In genomic region chr2:177262137-177262536, GRCh38 we compare ENCODE assay signal across 8 cellular contexts. TPM values are rescaled to one million over a fixed set of nuclear protein-coding genes. Genes with fewer than 3 reads are reported as not detected.
DNase-seq lines count a peak whose midpoint lies in the region; ATAC-seq, FAIRE-seq and TF ChIP-seq lines count a peak whose summit lies in the region.

No MANE protein-coding gene starts in this region.

- H3K27ac Mint-ChIP-seq in HFFc6: peak overlapping the region; percentile 93

- TF ChIP-seq EP300 in A549 (IDR thresholded peaks at IDR 0.05): no peak

- peaks cover 6% of the 10 kb centered on the region; the same call in 1 of the 3 replicates for H3K9me3 ChIP-seq in A549

- peaks cover 40% of the 10 kb centered on the region for H3K36me3 Mint-ChIP-seq in HFFc6 (ENCODE audit: low read depth)

- H3K27ac ChIP-seq in A549: peak overlapping the region; percentile 80 to 100

- peaks cover 2% of the 10 kb centered on the region; the same call in 1 of the 2 replicates for H3K27me3 Mint-ChIP-seq in HFFc6 (ENCODE audit: insufficient read depth)

- FAIRE-seq in A549 (lab: Jason Lieb, UNC) (no peak), H54 (lab: Jason Lieb, UNC) (no peak)

- no peak for TF ChIP-seq CTCF in A549 (IDR thresholded peaks at IDR 0.05)
- TF ChIP-seq CTCF in HFFc6 (IDR thresholded peaks at IDR 0.05): no peak
- TF ChIP-seq CTCF in astrocyte of the cerebellum (IDR thresholded peaks at IDR 0.05; ENCODE audit: low read depth, low read length, missing control alignments): no peak

- in situ Hi-C loops in astrocyte of the cerebellum (cut with HindIII; ENCODE audit: low sequenced_read_pairs): loop anchor here (5.0 kb wide), 1 partner anchor 95 kb away; no protein-coding TSS in a partner anchor

- H3K4me2 ChIP-seq in A549: peak overlapping the region; percentile 88

- no peak for TF ChIP-seq RAD21 in A549 (conservative IDR thresholded peaks at IDR 0.05 in 1 of 2, IDR thresholded peaks at IDR 0.05 in 1 of 2)

- POLR2A ChIA-PET in A549 (lab: Yijun Ruan, JAX): no interaction called here

- H3K4me1 ChIP-seq in A549: peaks cover 28% of the 10 kb centered on the region

- no peak for TF ChIP-seq POLR2A in A549 (IDR thresholded peaks at IDR 0.05; ENCODE audit: low read length)
- TF ChIP-seq POLR2A in H54 (IDR thresholded peaks at IDR 0.05; ENCODE audit: low read depth, low read length): no peak

- ATAC-seq in A549: no peak

- peak overlapping the region; percentile 92 for H3K4me3 ChIP-seq in A549
- peak overlapping the region; percentile 81 for H3K4me3 ChIP-seq in astrocyte of the cerebellum (ENCODE audit: low read depth, low read length)

- 0 out of 2 replicates have a peak, but pooled peaks cover 6% of the 10 kb centered on the region for H3K9me3 Mint-ChIP-seq in HFFc6

- CTCF ChIA-PET in A549 (lab: Yijun Ruan, JAX): interaction anchor here (12.5 kb wide), 1 partner anchor 98 kb away, joined by 123 read pairs; no protein-coding TSS in a partner anchor

- 4% methylated on average over 1 of the region's 1 CpG for WGBS in A549 (ENCODE audit: missing lambda C conversion rate)

- H3K4me3 Mint-ChIP-seq in HFFc6: peak overlapping the region; percentile 94

- no peak for DNase-seq in A549 (ENCODE audit: low read depth in 1 of 2, low spot score in 1 of 2)
- DNase-seq in HFFc6: no peak
- DNase-seq in astrocyte of the cerebellum (ENCODE audit: low read depth): no peak
- peak; percentile 41 for DNase-seq in medulla oblongata (ENCODE audit: extremely low spot score)
- DNase-seq in HuH-7 (ENCODE audit: low spot score): no peak
- DNase-seq in H54 (ENCODE audit: insufficient read length, low spot score): no peak
- DNase-seq in NCI-H345 treated with DMSO at 0.1 percent for 48 hours (lab: John Stamatoyannopoulos, UW; ENCODE audit: unreplicated experiment): no peak
- no peak for DNase-seq in NCI-H2227 (lab: John Stamatoyannopoulos, UW; ENCODE audit: unreplicated experiment)

- peaks cover 49% of the 10 kb centered on the region for H3K4me1 Mint-ChIP-seq in HFFc6 (ENCODE audit: low read depth)

TF ChIP-seq in A549, 52 proteins besides CTCF, POLR2A, EP300 and RAD21:
- TF ChIP-seq NR3C1 (IDR thresholded peaks at IDR 0.05) (no peak), CBX8 (IDR thresholded peaks at IDR 0.05) (no peak)

RNA-seq across cellular contexts. Expression of gene NFE2L2, which starts 2.4 kb away (rescaled TPM):
- 146 and 162 TPM in 2 replicates for polyA plus RNA-seq in A549 (2011; rRNA removed)
- polyA plus RNA-seq in A549 (2012; cell fraction: cytosol; rRNA removed): 39.8 and 49.5 TPM in 2 replicates
- polyA plus RNA-seq in A549 (2012; cell fraction: nucleus; rRNA removed): 31.1 and 38.8 TPM in 2 replicates
- polyA plus RNA-seq in A549 (2017; fragmentation: RNase III; extraction: RNeasy Plus Mini Kit Qiagen cat#74134 plus additional on column Dnase treatment): 61.0 to 65.8 TPM (median 62.0 TPM) in 3 replicates
- polyA minus RNA-seq in A549 (2011; rRNA and poly(A)+ RNA removed): 168 and 177 TPM in 2 replicates
- 10 to 100 TPM; 59.0 to 76.5 (median 67.8) TPM for total RNA-seq in HFFc6 (2021; fragmentation: NEBNext Ultra II Directional; extraction: Animal tissue kit (Norgen Biotek cat#: 25700))

RNA-seq across cellular contexts. Expression of gene HNRNPA3, which starts 49.5 kb away (rescaled TPM):
- 250 and 357 TPM in 2 replicates for polyA plus RNA-seq in A549 (2011; rRNA removed)
- polyA plus RNA-seq in A549 (2012; cell fraction: cytosol; rRNA removed): 101 and 131 TPM in 2 replicates
- polyA plus RNA-seq in A549 (2012; cell fraction: nucleus; rRNA removed): 27.7 and 52.1 TPM in 2 replicates
- polyA plus RNA-seq in A549 (2017; fragmentation: RNase III; extraction: RNeasy Plus Mini Kit Qiagen cat#74134 plus additional on column Dnase treatment): 714 to 805 TPM (median 755 TPM) in 3 replicates
- 32.7 and 35.5 TPM in 2 replicates for polyA minus RNA-seq in A549 (2011; rRNA and poly(A)+ RNA removed)
- 100 to 1,000 TPM; 165 to 253 (median 205) TPM for total RNA-seq in HFFc6 (2021; fragmentation: NEBNext Ultra II Directional; extraction: Animal tissue kit (Norgen Biotek cat#: 25700))
